In genomic region chr6:28880519-28880893, GRCh38 we compare ENCODE assay signal across 8 cellular contexts. TPM values are rescaled to one million over a fixed set of nuclear protein-coding genes. Genes with fewer than 3 reads are reported as not detected.
DNase-seq lines count a peak whose midpoint lies in the region; ATAC-seq, FAIRE-seq and TF ChIP-seq lines count a peak whose summit lies in the region.

No MANE protein-coding gene starts in this region.

- H4K91ac ChIP-seq in H1 (replicated peaks; ENCODE audit: insufficient read length, low read length) = no peak overlapping the region

- no peaks in the 10 kb centered on the region for H4K20me1 ChIP-seq in OCI-LY1 (ENCODE audit: insufficient read depth, low read length)
- H4K20me1 ChIP-seq in H1 (replicated peaks in 1 of 2; ENCODE audit: control insufficient read depth in 1 of 2, insufficient read depth in 2 of 2, low read length in 2 of 2) = no peaks in the 10 kb centered on the region

- H3K9ac ChIP-seq in OCI-LY1 (ENCODE audit: low read length) = no peak overlapping the region
- H3K9ac ChIP-seq in H1 (replicated peaks in 1 of 4; ENCODE audit: extremely low read depth in 1 of 4, low read depth in 3 of 4, low read length in 3 of 4) = peak overlapping the region; percentile 50 to 89 (median 70); a peak in 6 of 7 replicates

- POLR2A ChIA-PET in H1 (lab: Charles Lee; ENCODE audit: partially characterized antibody) = interaction anchor here (0.7 to 5.3 kb wide), 10 partner anchors 9 to 327 kb away, joined by 3 to 34 read pairs (median 6); partner anchors contain the start of gene TRIM27

- peak overlapping the region; percentile 80; the same call in 1 of the 2 replicates for H2BK12ac ChIP-seq in H1 (ENCODE audit: low read depth, low read length)

- WGBS in H1 (ENCODE audit: extremely low coverage in 1 of 2, insufficient coverage in 1 of 2, insufficient read length in 1 of 2, insufficient replicate concordance in 2 of 2, low coverage in 1 of 2, low lambda C conversion rate in 2 of 2, missing lambda C conversion rate in 1 of 2), 2 experiments = 45% methylated on average over 7 of the region's 7 CpGs; no CpG with 5 or more reads in 1 of the 2 experiments

- no peak overlapping the region for H4K8ac ChIP-seq in H1 (ENCODE audit: extremely low read depth, insufficient read depth, low read length)

- H3K27me3 ChIP-seq in BE2C (no peaks in the 10 kb centered on the region), OCI-LY1 (ENCODE audit: insufficient read depth, low read length) (no peaks in the 10 kb centered on the region), H1 (replicated peaks in 1 of 4; ENCODE audit: control insufficient read depth in 3 of 4, extremely low read depth in 1 of 4, insufficient read depth in 3 of 4, low read length in 3 of 4) (no peaks in the 10 kb centered on the region)

- TF ChIP-seq CTCF in BE2C (IDR thresholded peaks at IDR 0.05; ENCODE audit: low read depth, low read length) = no peak
- no peak for TF ChIP-seq CTCF in OCI-LY1 (IDR thresholded peaks at IDR 0.05; ENCODE audit: low read length)
- no peak for TF ChIP-seq CTCF in H1 (IDR thresholded peaks at IDR 0.05; ENCODE audit: control extremely low read depth in 1 of 3, insufficient read depth in 1 of 3, low read depth in 1 of 3, low read length in 3 of 3)
- no peak for TF ChIP-seq CTCF in nephron progenitor cell (IDR thresholded peaks at IDR 0.05)

- no peaks in the 10 kb centered on the region for H3K36me3 Mint-ChIP-seq in nephron progenitor cell (ENCODE audit: low read depth)

- H2BK120ac ChIP-seq in H1 (replicated peaks; ENCODE audit: low read depth, low read length) = peak overlapping the region; percentile 3

- H3K23me2 ChIP-seq in H1 (ENCODE audit: low read depth, low read length) = peaks cover 4% of the 10 kb centered on the region; the same call in 1 of the 2 replicates

- no peak overlapping the region for H3K23ac ChIP-seq in H1 (ENCODE audit: insufficient read length)

- no peak for TF ChIP-seq EP300 in H1 (IDR thresholded peaks at IDR 0.05; ENCODE audit: borderline replicate concordance in 1 of 2, low read depth in 2 of 2, low read length in 2 of 2)

- H2AFZ ChIP-seq in OCI-LY1 (ENCODE audit: low read length) = no peak overlapping the region
- H2AFZ ChIP-seq in H1 (ENCODE audit: low read length) = peak overlapping the region; percentile 97

- H3K4me3 Mint-ChIP-seq in nephron progenitor cell = peak overlapping the region; percentile 90

- no peak overlapping the region for H3K56ac ChIP-seq in H1 (replicated peaks; ENCODE audit: insufficient read length, low read depth, low read length)

- CTCF ChIA-PET in H1 (lab: Charles Lee; ENCODE audit: partially characterized antibody) = interaction anchor here (0.6 to 3.1 kb wide), 8 partner anchors 8 to 104 kb away, joined by 3 to 10 read pairs (median 3); no protein-coding TSS in a partner anchor

- peaks cover 17% of the 10 kb centered on the region for H3K4me1 Mint-ChIP-seq in nephron progenitor cell

- H3K4me2 ChIP-seq in OCI-LY1 (ENCODE audit: low read length) = peak overlapping the region; percentile 52; the same call in 1 of the 2 replicates
- H3K4me2 ChIP-seq in H1 (ENCODE audit: insufficient read depth in 1 of 2, low read depth in 2 of 2, low read length in 2 of 2) = peak overlapping the region; percentile 66 to 85

- no peaks in the 10 kb centered on the region for H3K9me2 ChIP-seq in OCI-LY1 (ENCODE audit: low read depth, low read length)

- H2BK15ac ChIP-seq in H1 (ENCODE audit: low read length) = no peak overlapping the region

- H3K27ac ChIP-seq in OCI-LY1 (ENCODE audit: low read depth, low read length, poor library complexity, severe bottlenecking) (no peak overlapping the region), H1 (ENCODE audit: low read depth, low read length) (peak overlapping the region; percentile 40; the same call in 1 of the 2 replicates)

- H3K36me3 ChIP-seq in BE2C = no peaks in the 10 kb centered on the region
- no peaks in the 10 kb centered on the region for H3K36me3 ChIP-seq in OCI-LY1 (ENCODE audit: insufficient read depth, low read length)
- H3K36me3 ChIP-seq in H1 (ENCODE audit: control insufficient read depth in 2 of 4, insufficient read depth in 4 of 4, low read length in 3 of 4) = no peaks in the 10 kb centered on the region

- no peaks in the 10 kb centered on the region for H3K79me1 ChIP-seq in H1 (ENCODE audit: low read depth, low read length)

- peaks cover 10% of the 10 kb centered on the region for H3K27me3 Mint-ChIP-seq in nephron progenitor cell (ENCODE audit: low read depth, poor library complexity)

- H3K14ac ChIP-seq in H1 (ENCODE audit: insufficient read length) = no peak overlapping the region

- H3K79me2 ChIP-seq in OCI-LY1 (ENCODE audit: insufficient read depth, low read length) = no peaks in the 10 kb centered on the region
- no peaks in the 10 kb centered on the region for H3K79me2 ChIP-seq in H1 (ENCODE audit: control insufficient read depth in 1 of 2, insufficient read depth in 2 of 2, low read length in 2 of 2)

- no peak overlapping the region for H2AK5ac ChIP-seq in H1 (ENCODE audit: low read depth, low read length)

- H3K18ac ChIP-seq in H1 (ENCODE audit: extremely low read depth, low read length) = peak overlapping the region; percentile 76

- no peak for DNase-seq in BE2C
- no peak for DNase-seq in H1 (ENCODE audit: low read depth in 1 of 2, low spot score in 2 of 2)
- no peak for DNase-seq in nephron progenitor cell
- DNase-seq in NCI-H446 treated with DMSO at 0.1 percent for 48 hours (lab: John Stamatoyannopoulos, UW) = no peak
- DNase-seq in RPMI8226 = no peak
- DNase-seq in NAMALWA (ENCODE audit: low spot score) = no peak

- TF ChIP-seq RAD21 in H1 (IDR thresholded peaks at IDR 0.05 in 1 of 2, conservative IDR thresholded peaks at IDR 0.05 in 1 of 2; ENCODE audit: low read depth in 2 of 2, low read length in 2 of 2) = no peak

- H3K27ac Mint-ChIP-seq in nephron progenitor cell = no peak overlapping the region

- no peaks in the 10 kb centered on the region; the same call in 1 of the 2 replicates for H3K9me3 ChIP-seq in BE2C
- no peaks in the 10 kb centered on the region for H3K9me3 ChIP-seq in OCI-LY1 (ENCODE audit: low read length)
- peaks cover 0 to 1% of the 10 kb centered on the region in 2 experiments; a peak in 1 of 4 replicates for H3K9me3 ChIP-seq in H1 (ENCODE audit: insufficient read depth in 2 of 2, low read depth in 1 of 2, low read length in 1 of 2)

- H3K9me3 Mint-ChIP-seq in nephron progenitor cell = peaks cover 14% of the 10 kb centered on the region

- H3K4me1 ChIP-seq in BE2C = no peaks in the 10 kb centered on the region
- H3K4me1 ChIP-seq in OCI-LY1 (ENCODE audit: insufficient read depth, low read length, severe bottlenecking) = peaks cover 37% of the 10 kb centered on the region
- H3K4me1 ChIP-seq in H1 (replicated peaks in 1 of 4; ENCODE audit: control insufficient read depth in 3 of 4, insufficient read depth in 4 of 4, low read length in 3 of 4) = peaks cover 0 to 4% (median 2%) of the 10 kb centered on the region in 4 experiments; a peak in 4 of 7 replicates

- no peak for TF ChIP-seq POLR2A in H1 (IDR thresholded peaks at IDR 0.05; ENCODE audit: control extremely low read depth in 1 of 2, low read depth in 2 of 2, low read length in 2 of 2)

- no peak overlapping the region for H4K5ac ChIP-seq in H1 (ENCODE audit: insufficient read length, low read depth, low read length)

- no peak overlapping the region for H3K4ac ChIP-seq in H1 (replicated peaks; ENCODE audit: insufficient read length, low read depth, low read length)

- H2BK20ac ChIP-seq in H1 (ENCODE audit: low read length) = no peak overlapping the region

- no peaks in the 10 kb centered on the region for H3F3A ChIP-seq in OCI-LY1 (ENCODE audit: insufficient read depth, low read length)

- FAIRE-seq in H1 (lab: Jason Lieb, UNC) = peak; percentile 13

- peak overlapping the region; percentile 99 for H3K4me3 ChIP-seq in BE2C (ENCODE audit: low read depth, low read length)
- peak overlapping the region; percentile 35 for H3K4me3 ChIP-seq in OCI-LY1 (ENCODE audit: low read depth, low read length, poor library complexity, severe bottlenecking)
- peak overlapping the region; percentile 84 to 99 (median 86) for H3K4me3 ChIP-seq in H1 (ENCODE audit: extremely low read depth in 1 of 4, insufficient read depth in 2 of 4, low read depth in 3 of 4, low read length in 4 of 4)

- H2BK5ac ChIP-seq in H1 (ENCODE audit: low read depth, low read length) = peak overlapping the region; percentile 76; the same call in 1 of the 2 replicates

- no peak for ATAC-seq in HG02623 (IDR thresholded peaks at IDR 0.05; ENCODE audit: unreplicated experiment)

TF ChIP-seq in H1, 55 proteins besides CTCF, POLR2A, EP300 and RAD21:
- TF ChIP-seq SIN3A (conservative IDR thresholded peaks at IDR 0.05 in 1 of 2, IDR thresholded peaks at IDR 0.05 in 1 of 2; ENCODE audit: low read depth in 1 of 2, low read length in 2 of 2) (0 out of 4 replicates have a peak, but pooled peaks of 1 of the 2 experiments have one; percentile 5), POLR2AphosphoS5 (IDR thresholded peaks at IDR 0.05; ENCODE audit: low read depth, low read length) (no peak)

RNA-seq across cellular contexts. Expression of gene TRIM27, which starts 43.3 kb away (rescaled TPM):
- 104 TPM for polyA plus RNA-seq in BE2C (2012; ENCODE audit: insufficient read depth, insufficient read length, low read depth)
- total RNA-seq in H1 (2021; fragmentation: NEBNext Ultra II Directional; extraction: Animal tissue kit (Norgen Biotek cat#: 25700)) = 76.4 and 78.9 TPM in 2 replicates
- polyA plus RNA-seq in H1 (2011; rRNA removed) = 61.2 and 85.9 TPM in 2 replicates
- polyA plus RNA-seq in H1 (2011; cell fraction: cytosol; rRNA removed) = 67.9 TPM
- polyA plus RNA-seq in H1 (2011; cell fraction: nucleus; rRNA removed) = 84.9 TPM
- 59.9 to 67.2 TPM (median 65.2 TPM) in 4 replicates for polyA plus RNA-seq in H1 (2012, experiment 1 of 2)
- 79.0 TPM for polyA plus RNA-seq in H1 (2012, experiment 2 of 2)
- polyA plus RNA-seq in H1 (2013, experiment 1 of 2) = 44.6 TPM
- polyA plus RNA-seq in H1 (2013, experiment 2 of 2) = 42.9 TPM
- 105 and 114 TPM in 2 replicates for polyA minus RNA-seq in H1 (2011; rRNA and poly(A)+ RNA removed)
- polyA minus RNA-seq in H1 (2011; cell fraction: cytosol; rRNA and poly(A)+ RNA removed) = 70.7 TPM
- 92.8 TPM for polyA minus RNA-seq in H1 (2011; cell fraction: nucleus; rRNA and poly(A)+ RNA removed)

Comparison
In these comparisons a context has a peak if more than half of its experiments do, and no peak if none do; other contexts are left out.
1. H3K4me3 ChIP-seq: peak in every context shown above with its lines; median percentile 99 in BE2C; 86 in H1; 35 in OCI-LY1.